ENCODE assay signal across 15 cellular contexts in the genomic region with DNA sequence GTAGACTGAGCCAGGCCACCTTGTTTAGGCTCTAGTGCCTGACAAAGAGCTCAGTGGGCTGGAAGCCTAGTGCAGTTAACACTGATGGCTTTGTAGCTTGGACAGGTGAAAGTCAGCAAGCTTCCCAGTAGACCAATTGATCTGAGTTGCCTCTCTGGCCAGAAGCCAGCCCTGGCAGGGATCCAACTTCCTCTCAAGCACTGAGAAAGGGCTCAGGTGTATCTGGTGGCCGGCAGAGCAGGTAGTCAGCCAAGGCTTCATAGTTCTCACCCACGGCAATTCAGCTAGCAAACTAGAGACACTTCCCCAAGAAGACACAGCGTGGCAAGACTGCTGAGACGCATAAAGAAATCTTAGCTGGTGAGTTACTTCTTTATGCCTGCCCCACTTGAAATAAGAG. TPM values are rescaled to one million over a fixed set of nuclear protein-coding genes. Genes with fewer than 3 reads are reported as not detected.
DNase-seq lines count a peak whose midpoint lies in the region; ATAC-seq, FAIRE-seq and TF ChIP-seq lines count a peak whose summit lies in the region.
"Had no signal": no experiment of that assay in that cellular context is flagged by ENCODE, and none has a peak within 500 bp of the region (broad histone marks: within the 10 kb centered on the region; RNA-seq: fewer than 3 reads in every experiment).

No MANE protein-coding gene starts in this region.

- no peaks in the 10 kb centered on the region for H3K36me3 Mint-ChIP-seq in activated CD8-positive, alpha-beta T cell treated with anti-CD3 and anti-CD28 coated beads, Interleukin-2, amount 10 ng/mL, durations not matched to agents 7 days and 5 days (ENCODE audit: low read depth)
- H3K36me3 Mint-ChIP-seq: brain had no signal

- no peaks in the 10 kb centered on the region for H3K79me2 ChIP-seq in keratinocyte (ENCODE audit: control insufficient read depth, insufficient read depth, low read length)

- peaks cover 38% of the 10 kb centered on the region for H3K27me3 Mint-ChIP-seq in activated CD8-positive, alpha-beta T cell treated with anti-CD3 and anti-CD28 coated beads, Interleukin-2, amount 10 ng/mL, durations not matched to agents 7 days and 5 days (ENCODE audit: low read depth)

- H2AFZ ChIP-seq in keratinocyte (ENCODE audit: control insufficient read depth, low read length) = no peak overlapping the region

- H3K27ac ChIP-seq in keratinocyte (ENCODE audit: control insufficient read depth, insufficient read depth, low read length) = no peak overlapping the region
- H3K27ac ChIP-seq: thoracic aorta had no signal

- no peak for TF ChIP-seq POLR2A in GM12892 (IDR thresholded peaks at IDR 0.05; ENCODE audit: low read depth, low read length)

- H3K4me3 Mint-ChIP-seq in activated CD8-positive, alpha-beta T cell treated with anti-CD3 and anti-CD28 coated beads, Interleukin-2, amount 10 ng/mL, durations not matched to agents 7 days and 5 days = no peak overlapping the region
- H3K4me3 Mint-ChIP-seq: brain had no signal

- FAIRE-seq in keratinocyte (lab: Jason Lieb, UNC) = peak; percentile 29
- no peak for FAIRE-seq in GM12892 (lab: Jason Lieb, UNC)
- FAIRE-seq: H1, islet of Langerhans had no signal

- H3K27me3 ChIP-seq in BE2C (peaks cover 4% of the 10 kb centered on the region; the same call in 1 of the 2 replicates), keratinocyte (ENCODE audit: control insufficient read depth, extremely low read depth, insufficient read depth, low read length) (no peaks in the 10 kb centered on the region)

- no peak for ATAC-seq in HG03097 (IDR thresholded peaks at IDR 0.05; ENCODE audit: low FRiP score, unreplicated experiment)
- no peak for ATAC-seq in activated CD8-positive, alpha-beta T cell treated with anti-CD3 and anti-CD28 coated beads, Interleukin-2, amount 10 ng/mL, durations not matched to agents 7 days and 5 days

- no peaks in the 10 kb centered on the region for H3K9me1 ChIP-seq in keratinocyte (ENCODE audit: control insufficient read depth, extremely low read depth, insufficient read depth, low read length)

- no peaks in the 10 kb centered on the region for H4K20me1 ChIP-seq in keratinocyte (ENCODE audit: control insufficient read depth, extremely low read depth, insufficient read depth, low read length)

- H3K4me2 ChIP-seq in keratinocyte (ENCODE audit: control insufficient read depth, extremely low read depth, insufficient read depth, low read depth, low read length) = no peak overlapping the region

- POLR2A ChIA-PET in activated CD8-positive, alpha-beta T cell treated with anti-CD3 and anti-CD28 coated beads, Interleukin-2, amount 10 ng/mL, durations not matched to agents 7 days and 5 days (lab: Charles Lee) = interaction anchor here (0.7 kb wide), 1 partner anchor 193 kb away, joined by 3 read pairs; no protein-coding TSS in a partner anchor

- H3K4me3 ChIP-seq in BE2C (ENCODE audit: low read depth, low read length) = no peak overlapping the region
- H3K4me3 ChIP-seq in keratinocyte (ENCODE audit: control insufficient read depth in 2 of 3, extremely low read depth in 1 of 3, insufficient read depth in 2 of 3, low read depth in 1 of 3, low read length in 3 of 3) = no peak overlapping the region
- H3K4me3 ChIP-seq: thoracic aorta had no signal

- H3K9me3 Mint-ChIP-seq in activated CD8-positive, alpha-beta T cell treated with anti-CD3 and anti-CD28 coated beads, Interleukin-2, amount 10 ng/mL, durations not matched to agents 7 days and 5 days (ENCODE audit: insufficient read depth) = no peaks in the 10 kb centered on the region

- no peak overlapping the region for H3K27ac Mint-ChIP-seq in activated CD8-positive, alpha-beta T cell treated with anti-CD3 and anti-CD28 coated beads, Interleukin-2, amount 10 ng/mL, durations not matched to agents 7 days and 5 days
- H3K27ac Mint-ChIP-seq: brain, progenitor cell of endocrine pancreas had no signal

- TF ChIP-seq CTCF in BE2C (IDR thresholded peaks at IDR 0.05; ENCODE audit: low read depth, low read length) = no peak
- TF ChIP-seq CTCF in keratinocyte (optimal IDR thresholded peaks at IDR 0.05 in 1 of 3, IDR thresholded peaks at IDR 0.05 in 1 of 3, conservative IDR thresholded peaks at IDR 0.05 in 1 of 3; ENCODE audit: extremely low read depth in 1 of 3, insufficient read depth in 2 of 3, low read length in 3 of 3) = no peak

- dilution Hi-C loops in keratinocyte (cut with MboI; ENCODE audit: extremely low pct_ligation_motif_present, low sequenced_read_pairs) = no loop called here

- H3K36me3 ChIP-seq in BE2C (no peaks in the 10 kb centered on the region), keratinocyte (ENCODE audit: control insufficient read depth in 2 of 2, extremely low read depth in 1 of 2, insufficient read depth in 2 of 2, low read length in 2 of 2) (no peaks in the 10 kb centered on the region)
- H3K36me3 ChIP-seq: thoracic aorta had no signal

- H3K4me1 Mint-ChIP-seq in activated CD8-positive, alpha-beta T cell treated with anti-CD3 and anti-CD28 coated beads, Interleukin-2, amount 10 ng/mL, durations not matched to agents 7 days and 5 days (ENCODE audit: low read depth) = peaks cover 6% of the 10 kb centered on the region

- H3K9me3 ChIP-seq in BE2C = no peaks in the 10 kb centered on the region
- no peaks in the 10 kb centered on the region for H3K9me3 ChIP-seq in keratinocyte (ENCODE audit: control insufficient read depth, low read depth, low read length)
- H3K9me3 ChIP-seq: thoracic aorta had no signal

- CTCF ChIA-PET in activated CD8-positive, alpha-beta T cell treated with anti-CD3 and anti-CD28 coated beads, Interleukin-2, amount 10 ng/mL, durations not matched to agents 7 days and 5 days (lab: Charles Lee) = interaction anchor here (1.0 to 1.2 kb wide), 2 partner anchors 12 to 343 kb away, joined by 3 to 4 read pairs; no protein-coding TSS in a partner anchor

- DNase-seq in BE2C (peak; percentile 32), NCI-H1092 treated with DMSO at 0.1 percent for 48 hours (lab: John Stamatoyannopoulos, UW) (peak; percentile 87), NCI-H748 (lab: John Stamatoyannopoulos, UW; ENCODE audit: unreplicated experiment) (peak; percentile 97), keratinocyte (ENCODE audit: low read depth, low spot score) (no peak), GM12892 (ENCODE audit: insufficient read length) (no peak)
- no peak for DNase-seq in stimulated activated CD4-positive, alpha-beta T cell treated with anti-CD3 and anti-CD28 coated beads, Interleukin-4, amount 100 ng/mL, for 4 hours
- no peak for DNase-seq in activated CD8-positive, alpha-beta T cell treated with anti-CD3 and anti-CD28 coated beads, Interleukin-2, amount 10 ng/mL, durations not matched to agents 7 days and 5 days
- DNase-seq: activated T-cell treated with anti-CD3 and anti-CD28 coated beads, Interleukin-2, amount 50 U/mL, for 1 hour had no signal

- H3K9ac ChIP-seq in keratinocyte (ENCODE audit: control insufficient read depth, extremely low read depth, insufficient read depth, low read length) = no peak overlapping the region

- H3K4me1 ChIP-seq in BE2C (no peaks in the 10 kb centered on the region), keratinocyte (ENCODE audit: control insufficient read depth, extremely low read depth, insufficient read depth, low read length) (peaks cover 21% of the 10 kb centered on the region)

RNA-seq across cellular contexts. Expression of a gene that starts 8.3 kb away (rescaled TPM):
- polyA plus RNA-seq in BE2C (2012; ENCODE audit: insufficient read depth, insufficient read length, low read depth) = 0.79 TPM
- polyA plus RNA-seq in keratinocyte = 101 to 220 TPM (median 158 TPM) in 3 replicates
- 45.2 TPM for polyA plus RNA-seq in keratinocyte (2011; ENCODE audit: low read depth)
- polyA plus RNA-seq in keratinocyte (2011; cell fraction: cytosol; rRNA removed) = 52.6 and 62.1 TPM in 2 replicates
- 202 and 203 TPM in 2 replicates for polyA plus RNA-seq in keratinocyte (2011; cell fraction: nucleus; rRNA removed)
- polyA plus RNA-seq in keratinocyte (2012; ENCODE audit: low replicate concordance) = 78.2 and 80.9 TPM in 2 replicates
- polyA minus RNA-seq in keratinocyte = 71.9 to 160 TPM (median 122 TPM) in 3 replicates
- polyA minus RNA-seq in keratinocyte (2011; cell fraction: cytosol; rRNA and poly(A)+ RNA removed) = 91.3 TPM
- 234 and 311 TPM in 2 replicates for polyA minus RNA-seq in keratinocyte (2011; cell fraction: nucleus; rRNA and poly(A)+ RNA removed)
- polyA plus RNA-seq in GM12892 (2012; ENCODE audit: missing spikeins) = not detected
- total RNA-seq in activated CD8-positive, alpha-beta T cell treated with anti-CD3 and anti-CD28 coated beads, Interleukin-2, amount 10 ng/mL, durations not matched to agents 7 days and 5 days = not detected
- total RNA-seq: T-helper 2 cell treated with Interferon-gamma antibody and Interleukin-4, amounts not matched to agents 100 ng/mL and 5 ng/mL, for 36 hours had no signal

Comparison
In these comparisons a context has a peak if more than half of its experiments do, and no peak if none do; other contexts are left out.
1. DNase-seq: peak in BE2C (single experiment), NCI-H1092 treated with DMSO at 0.1 percent for 48 hours (single experiment) and NCI-H748 (single experiment); none in keratinocyte (single experiment), stimulated activated CD4-positive, alpha-beta T cell treated with anti-CD3 and anti-CD28 coated beads, Interleukin-4, amount 100 ng/mL, for 4 hours (0 of 2), GM12892 (single experiment) and activated CD8-positive, alpha-beta T cell treated with anti-CD3 and anti-CD28 coated beads, Interleukin-2, amount 10 ng/mL, durations not matched to agents 7 days and 5 days (single experiment).